In the genomic region with DNA sequence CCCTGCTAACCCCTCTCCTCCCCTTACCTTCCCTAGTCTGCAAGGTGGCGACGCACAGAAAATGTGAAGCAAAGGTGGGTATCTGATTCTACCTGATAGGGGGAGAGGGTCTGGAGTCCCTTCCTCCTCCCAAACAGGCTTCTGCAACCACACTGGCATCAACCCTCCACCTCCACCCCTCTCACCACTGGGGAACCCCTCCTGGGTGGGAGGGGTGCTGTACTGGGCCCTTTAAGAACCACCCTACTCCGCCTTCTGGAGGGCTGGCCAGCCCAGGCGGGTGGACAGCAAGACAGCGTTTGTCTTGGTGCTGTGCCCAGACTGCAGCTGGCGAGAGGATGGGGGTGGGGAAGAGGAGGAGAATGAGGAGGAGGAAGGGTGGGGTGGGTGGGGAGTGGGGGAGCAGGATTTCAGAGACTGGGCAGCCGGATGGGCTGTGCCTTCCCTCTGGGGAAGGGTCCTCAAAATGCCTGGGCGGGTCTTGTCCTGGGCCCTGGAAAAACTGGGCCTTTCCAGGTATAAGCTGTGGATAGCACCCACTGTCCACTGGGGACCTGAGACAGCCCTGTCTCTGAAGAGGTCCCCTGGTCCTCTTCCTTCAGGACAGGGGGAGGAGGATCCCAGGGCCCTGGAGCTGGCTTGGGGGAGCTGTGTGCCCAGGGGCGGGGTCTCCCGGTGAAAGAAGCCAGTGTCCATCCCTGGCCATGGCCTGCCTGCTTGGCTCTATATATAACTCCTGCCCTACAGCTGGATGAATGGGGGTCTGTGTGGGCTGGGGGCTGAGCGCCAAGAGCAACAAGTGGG, we compare ENCODE assay signal across 2 cellular contexts.
TF ChIP-seq lines count a peak whose summit lies in the region.

No MANE protein-coding gene starts in this region.

TF ChIP-seq in A549, 52 proteins besides CTCF, POLR2A, EP300 and RAD21:
- TF ChIP-seq, protein P1, sequence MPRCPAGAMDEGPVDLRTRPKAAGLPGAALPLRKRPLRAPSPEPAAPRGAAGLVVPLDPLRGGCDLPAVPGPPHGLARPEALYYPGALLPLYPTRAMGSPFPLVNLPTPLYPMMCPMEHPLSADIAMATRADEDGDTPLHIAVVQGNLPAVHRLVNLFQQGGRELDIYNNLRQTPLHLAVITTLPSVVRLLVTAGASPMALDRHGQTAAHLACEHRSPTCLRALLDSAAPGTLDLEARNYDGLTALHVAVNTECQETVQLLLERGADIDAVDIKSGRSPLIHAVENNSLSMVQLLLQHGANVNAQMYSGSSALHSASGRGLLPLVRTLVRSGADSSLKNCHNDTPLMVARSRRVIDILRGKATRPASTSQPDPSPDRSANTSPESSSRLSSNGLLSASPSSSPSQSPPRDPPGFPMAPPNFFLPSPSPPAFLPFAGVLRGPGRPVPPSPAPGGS (IDR thresholded peaks at IDR 0.05) = no peak
- TF ChIP-seq NFE2L2 (conservative IDR thresholded peaks at IDR 0.05; ENCODE audit: low read length) = no peak
- TF ChIP-seq CBX8 (IDR thresholded peaks at IDR 0.05) = no peak
- TF ChIP-seq, protein P2, sequence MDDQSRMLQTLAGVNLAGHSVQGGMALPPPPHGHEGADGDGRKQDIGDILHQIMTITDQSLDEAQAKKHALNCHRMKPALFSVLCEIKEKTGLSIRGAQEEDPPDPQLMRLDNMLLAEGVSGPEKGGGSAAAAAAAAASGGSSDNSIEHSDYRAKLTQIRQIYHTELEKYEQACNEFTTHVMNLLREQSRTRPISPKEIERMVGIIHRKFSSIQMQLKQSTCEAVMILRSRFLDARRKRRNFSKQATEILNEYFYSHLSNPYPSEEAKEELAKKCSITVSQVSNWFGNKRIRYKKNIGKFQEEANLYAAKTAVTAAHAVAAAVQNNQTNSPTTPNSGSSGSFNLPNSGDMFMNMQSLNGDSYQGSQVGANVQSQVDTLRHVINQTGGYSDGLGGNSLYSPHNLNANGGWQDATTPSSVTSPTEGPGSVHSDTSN (IDR thresholded peaks at IDR 0.05) = peak; percentile 41; the same call in 1 of the 2 replicates
- no peak for TF ChIP-seq KDM1A (IDR thresholded peaks at IDR 0.05; ENCODE audit: low read depth)
- TF ChIP-seq, protein P3, sequence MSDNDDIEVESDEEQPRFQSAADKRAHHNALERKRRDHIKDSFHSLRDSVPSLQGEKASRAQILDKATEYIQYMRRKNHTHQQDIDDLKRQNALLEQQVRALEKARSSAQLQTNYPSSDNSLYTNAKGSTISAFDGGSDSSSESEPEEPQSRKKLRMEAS (IDR thresholded peaks at IDR 0.05) = 0 out of 2 replicates have a peak, but pooled peaks have one; percentile 33
- TF ChIP-seq CHD4 (IDR thresholded peaks at IDR 0.05; ENCODE audit: borderline replicate concordance) = no peak
- TF ChIP-seq, protein P4, sequence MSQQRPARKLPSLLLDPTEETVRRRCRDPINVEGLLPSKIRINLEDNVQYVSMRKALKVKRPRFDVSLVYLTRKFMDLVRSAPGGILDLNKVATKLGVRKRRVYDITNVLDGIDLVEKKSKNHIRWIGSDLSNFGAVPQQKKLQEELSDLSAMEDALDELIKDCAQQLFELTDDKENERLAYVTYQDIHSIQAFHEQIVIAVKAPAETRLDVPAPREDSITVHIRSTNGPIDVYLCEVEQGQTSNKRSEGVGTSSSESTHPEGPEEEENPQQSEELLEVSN (IDR thresholded peaks at IDR 0.05; ENCODE audit: borderline replicate concordance, low read depth) = no peak
- TF ChIP-seq HDAC2 (IDR thresholded peaks at IDR 0.05) = no peak
- TF ChIP-seq, protein P5, sequence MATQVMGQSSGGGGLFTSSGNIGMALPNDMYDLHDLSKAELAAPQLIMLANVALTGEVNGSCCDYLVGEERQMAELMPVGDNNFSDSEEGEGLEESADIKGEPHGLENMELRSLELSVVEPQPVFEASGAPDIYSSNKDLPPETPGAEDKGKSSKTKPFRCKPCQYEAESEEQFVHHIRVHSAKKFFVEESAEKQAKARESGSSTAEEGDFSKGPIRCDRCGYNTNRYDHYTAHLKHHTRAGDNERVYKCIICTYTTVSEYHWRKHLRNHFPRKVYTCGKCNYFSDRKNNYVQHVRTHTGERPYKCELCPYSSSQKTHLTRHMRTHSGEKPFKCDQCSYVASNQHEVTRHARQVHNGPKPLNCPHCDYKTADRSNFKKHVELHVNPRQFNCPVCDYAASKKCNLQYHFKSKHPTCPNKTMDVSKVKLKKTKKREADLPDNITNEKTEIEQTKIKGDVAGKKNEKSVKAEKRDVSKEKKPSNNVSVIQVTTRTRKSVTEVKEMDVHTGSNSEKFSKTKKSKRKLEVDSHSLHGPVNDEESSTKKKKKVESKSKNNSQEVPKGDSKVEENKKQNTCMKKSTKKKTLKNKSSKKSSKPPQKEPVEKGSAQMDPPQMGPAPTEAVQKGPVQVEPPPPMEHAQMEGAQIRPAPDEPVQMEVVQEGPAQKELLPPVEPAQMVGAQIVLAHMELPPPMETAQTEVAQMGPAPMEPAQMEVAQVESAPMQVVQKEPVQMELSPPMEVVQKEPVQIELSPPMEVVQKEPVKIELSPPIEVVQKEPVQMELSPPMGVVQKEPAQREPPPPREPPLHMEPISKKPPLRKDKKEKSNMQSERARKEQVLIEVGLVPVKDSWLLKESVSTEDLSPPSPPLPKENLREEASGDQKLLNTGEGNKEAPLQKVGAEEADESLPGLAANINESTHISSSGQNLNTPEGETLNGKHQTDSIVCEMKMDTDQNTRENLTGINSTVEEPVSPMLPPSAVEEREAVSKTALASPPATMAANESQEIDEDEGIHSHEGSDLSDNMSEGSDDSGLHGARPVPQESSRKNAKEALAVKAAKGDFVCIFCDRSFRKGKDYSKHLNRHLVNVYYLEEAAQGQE (IDR thresholded peaks at IDR 0.05) = no peak
- TF ChIP-seq ESRRA (IDR thresholded peaks at IDR 0.05; ENCODE audit: borderline replicate concordance, low read length) = no peak

TF ChIP-seq in endothelial cell of umbilical vein, 7 proteins besides CTCF, POLR2A, EP300 and RAD21:
- no peak for TF ChIP-seq FOS (IDR thresholded peaks at IDR 0.05; ENCODE audit: borderline replicate concordance, insufficient read depth, low read length)
- peak; percentile 47 for TF ChIP-seq POLR2AphosphoS5 (IDR thresholded peaks at IDR 0.05; ENCODE audit: insufficient read depth, low read depth, low read length)
